ENCODE assay signal across 19 cellular contexts in genomic region chr5:136052692-136053335, GRCh38. TPM values are rescaled to one million over a fixed set of nuclear protein-coding genes. Genes with fewer than 3 reads are reported as not detected.
DNase-seq lines count a peak whose midpoint lies in the region; ATAC-seq, FAIRE-seq and TF ChIP-seq lines count a peak whose summit lies in the region.
"Had no signal": no experiment of that assay in that cellular context is flagged by ENCODE, and none has a peak within 500 bp of the region (broad histone marks: within the 10 kb centered on the region; RNA-seq: fewer than 3 reads in every experiment).

No MANE protein-coding gene starts in this region.

- peaks cover 19 to 37% of the 10 kb centered on the region in 2 experiments for H3K4me1 ChIP-seq in HCT116 (ENCODE audit: control insufficient read depth in 1 of 2, insufficient read depth in 2 of 2, low read length in 2 of 2)
- H3K4me1 ChIP-seq in ascending aorta: peaks cover 13 to 27% of the 10 kb centered on the region in 2 donors
- H3K4me1 ChIP-seq in liver (ENCODE audit: control insufficient read depth in 4 of 4, insufficient read depth in 4 of 4, low read length in 3 of 4): peaks cover 20 to 45% (median 21%) of the 10 kb centered on the region in 4 donors
- H3K4me1 ChIP-seq in spleen: peaks cover 0 to 26% (median 8%) of the 10 kb centered on the region in 6 donors
- H3K4me1 ChIP-seq in GM23338 (ENCODE audit: insufficient read depth): peaks cover 3% of the 10 kb centered on the region

- H3K27ac Mint-ChIP-seq in GM23338: no peak overlapping the region
- H3K27ac Mint-ChIP-seq: B cell; stimulated activated naive B cell treated with anti-CD40 and anti-IgM and Interleukin-4, amounts not matched to agents 10 μg/mL and 1 μg/mL and 100 μg/mL, for 72 hours had no signal

- TF ChIP-seq RAD21 in HCT116 (IDR thresholded peaks at IDR 0.05; ENCODE audit: low read depth) (no peak), liver (IDR thresholded peaks at IDR 0.05) (no peak)

- POLR2A ChIA-PET in HCT116 (lab: Charles Lee): no interaction called here

- no peak for DNase-seq in HCT116 (ENCODE audit: low read depth, low spot score)
- no peak for DNase-seq in ascending aorta (ENCODE audit: low spot score in 2 of 2)
- peak; percentile 58 for DNase-seq in spleen
- DNase-seq in frontal cortex (ENCODE audit: low spot score in 2 of 2): no peak
- DNase-seq in DMS79 (lab: John Stamatoyannopoulos, UW): no peak
- DNase-seq in GM23338 (ENCODE audit: low spot score): no peak
- DNase-seq: activated CD4-positive, alpha-beta T cell treated with anti-CD3 and anti-CD28 coated beads for 4 hours; activated gamma-delta T cell treated with Interleukin-2 at 50 U/mL for 16 hours; GF-D8; lower lobe of right lung; naive thymus-derived CD8-positive, alpha-beta T cell; NCI-H2029; NCI-H526; stimulated activated CD4-positive, alpha-beta T cell treated with anti-CD3 and anti-CD28 coated beads, Interleukin-15, amount 100 ng/mL, for 24 hours; stimulated activated naive B cell treated with anti-CD40 and anti-IgM and Interleukin-4, amounts not matched to agents 10 μg/mL and 1 μg/mL and 100 μg/mL, for 72 hours had no signal

- H4K20me1 ChIP-seq in HCT116 (ENCODE audit: insufficient read depth) (no peaks in the 10 kb centered on the region), GM23338 (replicated peaks; ENCODE audit: insufficient read depth) (no peaks in the 10 kb centered on the region)

- H2AFZ ChIP-seq in HCT116 (ENCODE audit: low read depth, low read length, poor library complexity, severe bottlenecking) (no peak overlapping the region), GM23338 (no peak overlapping the region)

- H3F3A ChIP-seq in GM23338 (replicated peaks; ENCODE audit: low read depth): no peaks in the 10 kb centered on the region

- FAIRE-seq in frontal cortex (lab: Jason Lieb, UNC): no peak
- FAIRE-seq: GM12891, TTC549 had no signal

- H3K9ac ChIP-seq in HCT116 (ENCODE audit: low read length) (peak overlapping the region; percentile 36; the same call in 1 of the 2 replicates), liver (ENCODE audit: low read depth in 1 of 2, low read length in 2 of 2) (peak overlapping the region in 1 of 2 donors; percentile 18)

- peaks cover 4% of the 10 kb centered on the region for H3K27me3 Mint-ChIP-seq in GM23338 (ENCODE audit: insufficient read depth, low read depth, poor library complexity)
- H3K27me3 Mint-ChIP-seq: stimulated activated naive B cell treated with anti-CD40 and anti-IgM and Interleukin-4, amounts not matched to agents 10 μg/mL and 1 μg/mL and 100 μg/mL, for 72 hours had no signal

- H3K9me2 ChIP-seq in HCT116 (ENCODE audit: insufficient read depth) (no peaks in the 10 kb centered on the region), GM23338 (ENCODE audit: insufficient read depth) (no peaks in the 10 kb centered on the region)

- H3K36me3 ChIP-seq in HCT116 (ENCODE audit: control insufficient read depth in 1 of 2, insufficient read depth in 2 of 2, low read length in 2 of 2): no peaks in the 10 kb centered on the region
- peaks cover 3 to 8% of the 10 kb centered on the region in 2 donors for H3K36me3 ChIP-seq in ascending aorta
- peaks cover 0 to 16% (median 15%) of the 10 kb centered on the region in 4 donors for H3K36me3 ChIP-seq in liver (ENCODE audit: control insufficient read depth in 4 of 4, insufficient read depth in 3 of 4, low read depth in 1 of 4, low read length in 3 of 4)
- H3K36me3 ChIP-seq in spleen: peaks cover 0 to 75% (median 3%) of the 10 kb centered on the region in 6 donors
- no peaks in the 10 kb centered on the region; the same call in 1 of the 2 replicates for H3K36me3 ChIP-seq in GM23338 (ENCODE audit: insufficient read depth)

- CTCF ChIA-PET in HCT116 (lab: Charles Lee): no interaction called here

- TF ChIP-seq CTCF in HCT116 (IDR thresholded peaks at IDR 0.05 in 2 of 3, conservative IDR thresholded peaks at IDR 0.05 in 1 of 3; ENCODE audit: borderline replicate concordance in 1 of 3, insufficient read depth in 1 of 3, low read depth in 2 of 3, low read length in 2 of 3) (no peak), ascending aorta (IDR thresholded peaks at IDR 0.05) (no peak), liver (IDR thresholded peaks at IDR 0.05; ENCODE audit: low read depth, low read length, missing input control) (no peak), spleen (IDR thresholded peaks at IDR 0.05 in 8 of 11, conservative IDR thresholded peaks at IDR 0.05 in 3 of 11) (no peak), GM23338 (conservative IDR thresholded peaks at IDR 0.05; ENCODE audit: low read depth in 2 of 2) (no peak)

- H3K27me3 ChIP-seq in HCT116 (ENCODE audit: insufficient read depth, low read length) (peaks cover 27% of the 10 kb centered on the region; the same call in 1 of the 2 replicates), ascending aorta (no peaks in the 10 kb centered on the region), liver (ENCODE audit: control insufficient read depth in 4 of 4, insufficient read depth in 4 of 4, low read length in 3 of 4) (no peaks in the 10 kb centered on the region), spleen (replicated peaks in 1 of 7) (no peaks in the 10 kb centered on the region), GM23338 (ENCODE audit: insufficient read depth) (no peaks in the 10 kb centered on the region)

- H3K27ac ChIP-seq in HCT116 (ENCODE audit: low read depth, low read length) (no peak overlapping the region), ascending aorta (peak overlapping the region; percentile 39 to 61), liver (ENCODE audit: low read depth in 1 of 2, low read length in 2 of 2) (peak overlapping the region; percentile 91 to 93), spleen (no peak overlapping the region), GM23338 (ENCODE audit: low read depth) (no peak overlapping the region)

- no peak overlapping the region for H3K4me3 Mint-ChIP-seq in GM23338
- H3K4me3 Mint-ChIP-seq: B cell; naive thymus-derived CD8-positive, alpha-beta T cell; stimulated activated naive B cell treated with anti-CD40 and anti-IgM and Interleukin-4, amounts not matched to agents 10 μg/mL and 1 μg/mL and 100 μg/mL, for 72 hours had no signal

- peak overlapping the region in 1 of 2 experiments; percentile 33; a peak in 1 of 4 replicates for H3K4me3 ChIP-seq in HCT116 (replicated peaks in 1 of 2; ENCODE audit: low read depth in 1 of 2, low read length in 2 of 2)
- no peak overlapping the region for H3K4me3 ChIP-seq in ascending aorta
- H3K4me3 ChIP-seq in liver (ENCODE audit: low read depth in 1 of 3, low read length in 3 of 3): no peak overlapping the region
- no peak overlapping the region for H3K4me3 ChIP-seq in spleen
- no peak overlapping the region for H3K4me3 ChIP-seq in GM23338
- H3K4me3 ChIP-seq: lower lobe of right lung had no signal

- ATAC-seq in HCT116 (no peak), GM23338 (no peak)
- ATAC-seq: naive thymus-derived CD8-positive, alpha-beta T cell; stimulated activated naive B cell treated with anti-CD40 and anti-IgM and Interleukin-4, amounts not matched to agents 10 μg/mL and 1 μg/mL and 100 μg/mL, for 72 hours had no signal

- no peaks in the 10 kb centered on the region; the same call in 2 of the 3 replicates for H3K36me3 Mint-ChIP-seq in GM23338 (ENCODE audit: low read depth)
- H3K36me3 Mint-ChIP-seq: naive thymus-derived CD8-positive, alpha-beta T cell; stimulated activated naive B cell treated with anti-CD40 and anti-IgM and Interleukin-4, amounts not matched to agents 10 μg/mL and 1 μg/mL and 100 μg/mL, for 72 hours had no signal

- no TSS peak for BruUV-seq in HCT116 (replicated peaks; lab: Mats Ljungman, UMichigan)

- no peaks in the 10 kb centered on the region for H3K9me3 ChIP-seq in HCT116 (ENCODE audit: control insufficient read depth in 1 of 2, insufficient read depth in 1 of 2, low read depth in 1 of 2, low read length in 2 of 2)
- H3K9me3 ChIP-seq in ascending aorta: no peaks in the 10 kb centered on the region
- H3K9me3 ChIP-seq in liver (ENCODE audit: control insufficient read depth in 4 of 4, low read length in 3 of 4): no peaks in the 10 kb centered on the region
- H3K9me3 ChIP-seq in spleen: no peaks in the 10 kb centered on the region
- H3K9me3 ChIP-seq: lower lobe of right lung had no signal

- no peak for TF ChIP-seq POLR2A in HCT116 (IDR thresholded peaks at IDR 0.05; ENCODE audit: borderline replicate concordance, extremely low read depth, insufficient read depth, insufficient read length)
- no peak for TF ChIP-seq POLR2A in spleen (IDR thresholded peaks at IDR 0.05)

- H3K79me2 ChIP-seq in HCT116 (ENCODE audit: insufficient read depth, low read length): no peaks in the 10 kb centered on the region
- no peaks in the 10 kb centered on the region for H3K79me2 ChIP-seq in GM23338 (replicated peaks; ENCODE audit: insufficient read depth)

- peaks cover 11% of the 10 kb centered on the region for H3K4me1 Mint-ChIP-seq in GM23338
- H3K4me1 Mint-ChIP-seq: B cell; stimulated activated naive B cell treated with anti-CD40 and anti-IgM and Interleukin-4, amounts not matched to agents 10 μg/mL and 1 μg/mL and 100 μg/mL, for 72 hours had no signal

- H3K4me2 ChIP-seq in HCT116 (ENCODE audit: low read length) (peak overlapping the region; percentile 77), GM23338 (no peak overlapping the region)

- 94% methylated on average over 13 of the region's 13 CpGs for WGBS in liver
- WGBS in spleen, 5 donors: 84 to 96% (median 93%) methylated on average over 8 to 13 of the region's 13 CpGs

- intact Hi-C loops in HCT116 (cut with micrococcal nuclease): loop anchor here (5.0 to 10.0 kb wide), 3 partner anchors 36 to 598 kb away; partner anchors contain the start of gene TIFAB
- intact Hi-C loops in ascending aorta (cut with DNase I): no loop called here
- intact Hi-C loops in spleen (cut with DNase I; ENCODE audit: low total_unique reads): no loop called here

- RAD21 ChIA-PET in HCT116 (lab: Charles Lee; ENCODE audit: low non-redundant PET in 1 of 2, low total read pairs in 2 of 2, uncharacterized antibody in 2 of 2, unreplicated experiment in 2 of 2): no interaction called here

- H3K9me3 Mint-ChIP-seq in GM23338: no peaks in the 10 kb centered on the region
- H3K9me3 Mint-ChIP-seq: naive thymus-derived CD8-positive, alpha-beta T cell; stimulated activated naive B cell treated with anti-CD40 and anti-IgM and Interleukin-4, amounts not matched to agents 10 μg/mL and 1 μg/mL and 100 μg/mL, for 72 hours had no signal

TF ChIP-seq in HCT116, 20 proteins besides CTCF, POLR2A, EP300 and RAD21 (continues in another document):
- TF ChIP-seq ZNF274 (IDR thresholded peaks at IDR 0.05; ENCODE audit: low read depth, low read length): no peak

TF ChIP-seq in liver, 16 proteins besides CTCF, POLR2A, EP300 and RAD21 (continues in another document):
- TF ChIP-seq GABPA (IDR thresholded peaks at IDR 0.05 in 1 of 2, conservative IDR thresholded peaks at IDR 0.05 in 1 of 2): no peak

TF ChIP-seq in GM23338, 12 proteins besides CTCF, POLR2A, EP300 and RAD21 (continues in another document):
- no peak for TF ChIP-seq EZH2phosphoT487 (IDR thresholded peaks at IDR 0.05; ENCODE audit: unreplicated experiment)

RNA-seq across cellular contexts. Expression of gene TGFBI, which starts 24.0 kb away (rescaled TPM):
- 0.64 TPM for total RNA-seq in HCT116 (2021; ENCODE audit: unreplicated experiment)
- polyA plus RNA-seq in HCT116 (2012): 0.05 TPM in 1 of 2 replicates, not detected in the other
- 174 TPM for total RNA-seq in ascending aorta
- 100 to 1,000 TPM in 1 of 2 donors, 10 to 100 TPM in 1; 45.2 to 144 TPM for total RNA-seq in liver
- polyA plus RNA-seq in liver: 10 to 100 TPM; 33.7 to 43.0 TPM
- 100 to 1,000 TPM; 126 to 214 (median 157) TPM for total RNA-seq in spleen
- 10 to 100 TPM; 31.0 to 59.5 (median 56.9) TPM for polyA plus RNA-seq in spleen
- total RNA-seq in frontal cortex: 4.9 TPM
- 8.2 and 8.9 TPM in 2 replicates for total RNA-seq in GM23338 (2014; rRNA removed; shearing (Covaris generic))
- polyA plus RNA-seq in GM23338 (2016; fragmentation: Nextera tagmentation; extraction: Ambion mirVana): 8.0 and 9.4 TPM in 2 replicates

Comparison
In these comparisons a context has a peak if more than half of its experiments do, and no peak if none do; other contexts are left out.
1. H3K27ac ChIP-seq: peak in ascending aorta (2 of 2) and liver (2 of 2); none in HCT116 (single experiment), spleen (0 of 8) and GM23338 (single experiment).